1 cellular context compared by ENCODE assay signal in genomic region chr6:138956244-138956924, GRCh38.
TF ChIP-seq lines count a peak whose summit lies in the region.

No MANE protein-coding gene starts in this region.

TF ChIP-seq in H1, 55 proteins besides CTCF, POLR2A, EP300 and RAD21:
- no peak for TF ChIP-seq SP4 (IDR thresholded peaks at IDR 0.05; ENCODE audit: low read length)
- no peak for TF ChIP-seq NANOG (IDR thresholded peaks at IDR 0.05; ENCODE audit: insufficient read depth, low read depth, low read length, poor library complexity, severe bottlenecking)
- no peak for TF ChIP-seq CHD1 (IDR thresholded peaks at IDR 0.05; ENCODE audit: low read depth, low read length)
- TF ChIP-seq TBP (IDR thresholded peaks at IDR 0.05; ENCODE audit: low read depth, low read length): no peak
- TF ChIP-seq TAF7 (optimal IDR thresholded peaks at IDR 0.05; ENCODE audit: borderline replicate concordance, low read depth, low read length): no peak
- no peak for TF ChIP-seq EGR1 (IDR thresholded peaks at IDR 0.05; ENCODE audit: borderline replicate concordance, low read depth, low read length)
- no peak for TF ChIP-seq RXRA (IDR thresholded peaks at IDR 0.05; ENCODE audit: insufficient read depth, low read depth, low read length)
- TF ChIP-seq, protein P1, sequence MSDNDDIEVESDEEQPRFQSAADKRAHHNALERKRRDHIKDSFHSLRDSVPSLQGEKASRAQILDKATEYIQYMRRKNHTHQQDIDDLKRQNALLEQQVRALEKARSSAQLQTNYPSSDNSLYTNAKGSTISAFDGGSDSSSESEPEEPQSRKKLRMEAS (IDR thresholded peaks at IDR 0.05): no peak
- TF ChIP-seq GABPA (IDR thresholded peaks at IDR 0.05; ENCODE audit: borderline replicate concordance, insufficient read depth, low read length): no peak
- TF ChIP-seq SIN3A (conservative IDR thresholded peaks at IDR 0.05 in 1 of 2, IDR thresholded peaks at IDR 0.05 in 1 of 2; ENCODE audit: low read depth in 1 of 2, low read length in 2 of 2): no peak
- no peak for TF ChIP-seq CREB1 (IDR thresholded peaks at IDR 0.05)
- TF ChIP-seq RFX5 (IDR thresholded peaks at IDR 0.05; ENCODE audit: borderline replicate concordance, low read depth, low read length): no peak
- TF ChIP-seq KDM1A (IDR thresholded peaks at IDR 0.05; ENCODE audit: borderline replicate concordance, low read length): no peak
- TF ChIP-seq HDAC6 (IDR thresholded peaks at IDR 0.05; ENCODE audit: low read depth, low read length): no peak
